2 cellular contexts compared by ENCODE assay signal in genomic region chrX:38654302-38654701, GRCh38.
TF ChIP-seq lines count a peak whose summit lies in the region.

No MANE protein-coding gene starts in this region.

TF ChIP-seq in HEK293, 187 proteins besides CTCF, POLR2A, EP300 and RAD21 (continued from another document):
- TF ChIP-seq, protein P1, sequence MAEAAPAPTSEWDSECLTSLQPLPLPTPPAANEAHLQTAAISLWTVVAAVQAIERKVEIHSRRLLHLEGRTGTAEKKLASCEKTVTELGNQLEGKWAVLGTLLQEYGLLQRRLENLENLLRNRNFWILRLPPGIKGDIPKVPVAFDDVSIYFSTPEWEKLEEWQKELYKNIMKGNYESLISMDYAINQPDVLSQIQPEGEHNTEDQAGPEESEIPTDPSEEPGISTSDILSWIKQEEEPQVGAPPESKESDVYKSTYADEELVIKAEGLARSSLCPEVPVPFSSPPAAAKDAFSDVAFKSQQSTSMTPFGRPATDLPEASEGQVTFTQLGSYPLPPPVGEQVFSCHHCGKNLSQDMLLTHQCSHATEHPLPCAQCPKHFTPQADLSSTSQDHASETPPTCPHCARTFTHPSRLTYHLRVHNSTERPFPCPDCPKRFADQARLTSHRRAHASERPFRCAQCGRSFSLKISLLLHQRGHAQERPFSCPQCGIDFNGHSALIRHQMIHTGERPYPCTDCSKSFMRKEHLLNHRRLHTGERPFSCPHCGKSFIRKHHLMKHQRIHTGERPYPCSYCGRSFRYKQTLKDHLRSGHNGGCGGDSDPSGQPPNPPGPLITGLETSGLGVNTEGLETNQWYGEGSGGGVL (tag by site-specific recombination; IDR thresholded peaks at IDR 0.05): no peak

TF ChIP-seq in SK-N-SH, 30 proteins besides CTCF, POLR2A, EP300 and RAD21 (continued from another document):
- TF ChIP-seq PBX3 (IDR thresholded peaks at IDR 0.05) (no peak), TEAD4 (IDR thresholded peaks at IDR 0.05; ENCODE audit: borderline replicate concordance, insufficient read depth) (no peak)
